1 cellular context compared by ENCODE assay signal in the genomic region with DNA sequence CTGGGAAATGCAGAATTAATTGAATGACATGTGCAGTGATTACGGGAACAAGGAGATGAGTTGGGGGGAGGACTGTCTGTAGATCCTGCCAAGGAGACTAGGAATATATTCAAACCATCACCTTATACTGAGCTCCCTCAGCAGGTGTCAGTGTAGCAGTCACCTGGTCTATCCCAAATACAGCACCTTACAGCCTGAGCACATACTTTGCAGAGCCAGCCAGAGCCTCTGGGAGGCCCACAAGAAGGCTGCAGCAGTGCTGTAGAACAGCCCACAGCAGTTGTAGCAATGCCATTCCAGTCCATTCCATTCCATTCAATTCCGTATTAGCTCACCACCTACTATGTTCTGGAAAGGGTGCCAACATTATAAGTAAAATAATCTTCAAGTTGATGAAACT.
TF ChIP-seq lines count a peak whose summit lies in the region.

No MANE protein-coding gene starts in this region.

TF ChIP-seq in GM23338, 12 proteins besides CTCF, POLR2A, EP300 and RAD21 (continued from another document):
- TF ChIP-seq, protein P1, sequence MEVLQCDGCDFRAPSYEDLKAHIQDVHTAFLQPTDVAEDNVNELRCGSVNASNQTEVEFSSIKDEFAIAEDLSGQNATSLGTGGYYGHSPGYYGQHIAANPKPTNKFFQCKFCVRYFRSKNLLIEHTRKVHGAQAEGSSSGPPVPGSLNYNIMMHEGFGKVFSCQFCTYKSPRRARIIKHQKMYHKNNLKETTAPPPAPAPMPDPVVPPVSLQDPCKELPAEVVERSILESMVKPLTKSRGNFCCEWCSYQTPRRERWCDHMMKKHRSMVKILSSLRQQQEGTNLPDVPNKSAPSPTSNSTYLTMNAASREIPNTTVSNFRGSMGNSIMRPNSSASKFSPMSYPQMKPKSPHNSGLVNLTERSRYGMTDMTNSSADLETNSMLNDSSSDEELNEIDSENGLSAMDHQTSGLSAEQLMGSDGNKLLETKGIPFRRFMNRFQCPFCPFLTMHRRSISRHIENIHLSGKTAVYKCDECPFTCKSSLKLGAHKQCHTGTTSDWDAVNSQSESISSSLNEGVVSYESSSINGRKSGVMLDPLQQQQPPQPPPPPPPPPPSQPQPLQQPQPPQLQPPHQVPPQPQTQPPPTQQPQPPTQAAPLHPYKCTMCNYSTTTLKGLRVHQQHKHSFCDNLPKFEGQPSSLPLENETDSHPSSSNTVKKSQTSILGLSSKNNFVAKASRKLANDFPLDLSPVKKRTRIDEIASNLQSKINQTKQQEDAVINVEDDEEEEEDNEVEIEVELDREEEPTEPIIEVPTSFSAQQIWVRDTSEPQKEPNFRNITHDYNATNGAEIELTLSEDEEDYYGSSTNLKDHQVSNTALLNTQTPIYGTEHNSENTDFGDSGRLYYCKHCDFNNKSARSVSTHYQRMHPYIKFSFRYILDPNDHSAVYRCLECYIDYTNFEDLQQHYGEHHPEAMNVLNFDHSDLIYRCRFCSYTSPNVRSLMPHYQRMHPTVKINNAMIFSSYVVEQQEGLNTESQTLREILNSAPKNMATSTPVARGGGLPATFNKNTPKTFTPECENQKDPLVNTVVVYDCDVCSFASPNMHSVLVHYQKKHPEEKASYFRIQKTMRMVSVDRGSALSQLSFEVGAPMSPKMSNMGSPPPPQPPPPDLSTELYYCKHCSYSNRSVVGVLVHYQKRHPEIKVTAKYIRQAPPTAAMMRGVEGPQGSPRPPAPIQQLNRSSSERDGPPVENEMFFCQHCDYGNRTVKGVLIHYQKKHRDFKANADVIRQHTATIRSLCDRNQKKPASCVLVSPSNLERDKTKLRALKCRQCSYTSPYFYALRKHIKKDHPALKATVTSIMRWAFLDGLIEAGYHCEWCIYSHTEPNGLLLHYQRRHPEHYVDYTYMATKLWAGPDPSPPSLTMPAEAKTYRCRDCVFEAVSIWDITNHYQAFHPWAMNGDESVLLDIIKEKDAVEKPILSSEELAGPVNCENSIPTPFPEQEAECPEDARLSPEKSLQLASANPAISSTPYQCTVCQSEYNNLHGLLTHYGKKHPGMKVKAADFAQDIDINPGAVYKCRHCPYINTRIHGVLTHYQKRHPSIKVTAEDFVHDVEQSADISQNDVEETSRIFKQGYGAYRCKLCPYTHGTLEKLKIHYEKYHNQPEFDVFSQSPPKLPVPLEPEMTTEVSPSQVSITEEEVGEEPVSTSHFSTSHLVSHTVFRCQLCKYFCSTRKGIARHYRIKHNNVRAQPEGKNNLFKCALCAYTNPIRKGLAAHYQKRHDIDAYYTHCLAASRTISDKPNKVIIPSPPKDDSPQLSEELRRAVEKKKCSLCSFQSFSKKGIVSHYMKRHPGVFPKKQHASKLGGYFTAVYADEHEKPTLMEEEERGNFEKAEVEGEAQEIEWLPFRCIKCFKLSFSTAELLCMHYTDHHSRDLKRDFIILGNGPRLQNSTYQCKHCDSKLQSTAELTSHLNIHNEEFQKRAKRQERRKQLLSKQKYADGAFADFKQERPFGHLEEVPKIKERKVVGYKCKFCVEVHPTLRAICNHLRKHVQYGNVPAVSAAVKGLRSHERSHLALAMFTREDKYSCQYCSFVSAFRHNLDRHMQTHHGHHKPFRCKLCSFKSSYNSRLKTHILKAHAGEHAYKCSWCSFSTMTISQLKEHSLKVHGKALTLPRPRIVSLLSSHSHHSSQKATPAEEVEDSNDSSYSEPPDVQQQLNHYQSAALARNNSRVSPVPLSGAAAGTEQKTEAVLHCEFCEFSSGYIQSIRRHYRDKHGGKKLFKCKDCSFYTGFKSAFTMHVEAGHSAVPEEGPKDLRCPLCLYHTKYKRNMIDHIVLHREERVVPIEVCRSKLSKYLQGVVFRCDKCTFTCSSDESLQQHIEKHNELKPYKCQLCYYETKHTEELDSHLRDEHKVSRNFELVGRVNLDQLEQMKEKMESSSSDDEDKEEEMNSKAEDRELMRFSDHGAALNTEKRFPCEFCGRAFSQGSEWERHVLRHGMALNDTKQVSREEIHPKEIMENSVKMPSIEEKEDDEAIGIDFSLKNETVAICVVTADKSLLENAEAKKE (CRISPR knock-in tag; IDR thresholded peaks at IDR 0.05), result no peak
- TF ChIP-seq ZNF114 (CRISPR knock-in tag; IDR thresholded peaks at IDR 0.05) (no peak), STAT1 (IDR thresholded peaks at IDR 0.05; ENCODE audit: unreplicated experiment) (no peak), NANOG (IDR thresholded peaks at IDR 0.05; ENCODE audit: borderline replicate concordance) (no peak), ZNF331 (CRISPR knock-in tag; IDR thresholded peaks at IDR 0.05; ENCODE audit: low read depth) (no peak), POLR2AphosphoS5 (IDR thresholded peaks at IDR 0.05; ENCODE audit: low read depth) (no peak)
- TF ChIP-seq, protein P2, sequence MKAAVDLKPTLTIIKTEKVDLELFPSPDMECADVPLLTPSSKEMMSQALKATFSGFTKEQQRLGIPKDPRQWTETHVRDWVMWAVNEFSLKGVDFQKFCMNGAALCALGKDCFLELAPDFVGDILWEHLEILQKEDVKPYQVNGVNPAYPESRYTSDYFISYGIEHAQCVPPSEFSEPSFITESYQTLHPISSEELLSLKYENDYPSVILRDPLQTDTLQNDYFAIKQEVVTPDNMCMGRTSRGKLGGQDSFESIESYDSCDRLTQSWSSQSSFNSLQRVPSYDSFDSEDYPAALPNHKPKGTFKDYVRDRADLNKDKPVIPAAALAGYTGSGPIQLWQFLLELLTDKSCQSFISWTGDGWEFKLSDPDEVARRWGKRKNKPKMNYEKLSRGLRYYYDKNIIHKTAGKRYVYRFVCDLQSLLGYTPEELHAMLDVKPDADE (IDR thresholded peaks at IDR 0.05), result no peak
